Comparison of ENCODE assay signal across 16 cellular contexts in the genomic region with DNA sequence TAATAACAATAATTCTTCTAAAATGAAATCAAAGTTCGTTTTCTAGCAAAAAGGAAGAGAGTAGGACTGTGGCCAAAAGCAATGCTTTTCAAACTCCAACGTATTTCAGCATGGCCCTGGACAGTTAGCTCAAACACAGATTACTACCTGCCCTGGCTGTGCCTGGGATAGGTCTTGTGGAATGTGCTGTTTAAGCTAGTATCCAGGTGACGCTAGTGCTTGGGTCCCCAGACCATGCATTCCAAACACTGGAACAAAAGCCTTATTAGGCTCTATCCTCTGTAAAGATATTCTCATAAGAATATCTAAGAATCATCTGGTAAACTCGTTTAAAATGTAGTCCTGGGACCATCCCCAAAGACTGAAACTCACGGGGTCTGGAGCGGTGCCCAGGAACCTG. TPM values are rescaled to one million over a fixed set of nuclear protein-coding genes. Genes with fewer than 3 reads are reported as not detected.
DNase-seq lines count a peak whose midpoint lies in the region; ATAC-seq and TF ChIP-seq lines count a peak whose summit lies in the region.
"Had no signal": no experiment of that assay in that cellular context is flagged by ENCODE, and none has a peak within 500 bp of the region (broad histone marks: within the 10 kb centered on the region; RNA-seq: fewer than 3 reads in every experiment).

No MANE protein-coding gene starts in this region.

- H3K23me2 ChIP-seq in H9 (ENCODE audit: insufficient read length, low read depth, low read length, poor library complexity, severe bottlenecking) = no peaks in the 10 kb centered on the region

- H3K18ac ChIP-seq in H9 (ENCODE audit: insufficient read length, low read depth, low read length) = peak overlapping the region; percentile 2
- H3K18ac ChIP-seq in trophoblast cell (ENCODE audit: low read length) = peak overlapping the region; percentile 20

- H3K14ac ChIP-seq in H9 (ENCODE audit: insufficient read depth, low read length) (peak overlapping the region; percentile 38; the same call in 1 of the 2 replicates), trophoblast cell (ENCODE audit: low read length) (no peak overlapping the region)

- H3K36me3 Mint-ChIP-seq in Caco-2 (ENCODE audit: insufficient read depth, unreplicated experiment) (peaks cover 33% of the 10 kb centered on the region), H9 (ENCODE audit: insufficient read depth in 1 of 3, low read depth in 3 of 3) (no peaks in the 10 kb centered on the region), WTC11 (no peaks in the 10 kb centered on the region)
- H3K36me3 Mint-ChIP-seq: IgD-negative memory B cell had no signal

- H3K27me3 ChIP-seq in Caco-2 (replicated peaks; ENCODE audit: control insufficient read depth, insufficient read depth, low read length) (no peaks in the 10 kb centered on the region), H9 (ENCODE audit: insufficient read depth, low read length) (no peaks in the 10 kb centered on the region), trophoblast cell (ENCODE audit: insufficient read depth, low read length) (no peaks in the 10 kb centered on the region), tibial nerve (no peaks in the 10 kb centered on the region)
- H3K27me3 ChIP-seq: BLaER1 treated with 17β-estradiol and CSF1 and Interleukin-3, amounts not matched to agents 10 nM and 100 nM had no signal

- H4K20me1 ChIP-seq in H9 (ENCODE audit: control insufficient read depth, insufficient read depth, insufficient read length) = no peaks in the 10 kb centered on the region

- H3K9me3 Mint-ChIP-seq in Caco-2 (ENCODE audit: unreplicated experiment) (no peaks in the 10 kb centered on the region), H9 (no peaks in the 10 kb centered on the region; a peak in 1 of 5 replicates), WTC11 (no peaks in the 10 kb centered on the region)
- H3K9me3 Mint-ChIP-seq: CD8-positive, alpha-beta T cell; IgD-negative memory B cell had no signal

- no peak overlapping the region for H2AFZ ChIP-seq in H9 (ENCODE audit: low read length)
- H2AFZ ChIP-seq in trophoblast cell (ENCODE audit: insufficient read depth, low read length, poor library complexity) = no peak overlapping the region

- no peak overlapping the region for H3K9ac ChIP-seq in H9 (ENCODE audit: extremely low read depth, insufficient read length, low read length)
- H3K9ac ChIP-seq in trophoblast cell (ENCODE audit: low read length) = no peak overlapping the region
- H3K9ac ChIP-seq: BLaER1 treated with 17β-estradiol and CSF1 and Interleukin-3, amounts not matched to agents 10 nM and 100 nM had no signal

- H3K27me3 Mint-ChIP-seq in Caco-2 (ENCODE audit: insufficient read depth, unreplicated experiment) (no peaks in the 10 kb centered on the region), H9 (ENCODE audit: low read depth) (no peaks in the 10 kb centered on the region), WTC11 (ENCODE audit: low read depth) (no peaks in the 10 kb centered on the region)
- H3K27me3 Mint-ChIP-seq: B cell had no signal

- H2BK12ac ChIP-seq in H9 (ENCODE audit: insufficient read length, low read depth, low read length) (no peak overlapping the region), trophoblast cell (ENCODE audit: low read length) (peak overlapping the region; percentile 52)

- H3K27ac Mint-ChIP-seq in Caco-2 (ENCODE audit: unreplicated experiment) = peak overlapping the region; percentile 53
- H3K27ac Mint-ChIP-seq in H9 = peak overlapping the region in 1 of 3 experiments; percentile 52; a peak in 1 of 7 replicates
- H3K27ac Mint-ChIP-seq in WTC11 = no peak overlapping the region
- H3K27ac Mint-ChIP-seq: B cell, IgD-negative memory B cell had no signal

- no peak overlapping the region for H4K5ac ChIP-seq in H9 (ENCODE audit: insufficient read length, low read depth, low read length)

- H3K23ac ChIP-seq in H9 (ENCODE audit: insufficient read length, low read depth, low read length) (no peak overlapping the region), trophoblast cell (ENCODE audit: low read length) (no peak overlapping the region)

- CTCF ChIA-PET in Caco-2 (lab: Charles Lee) = no interaction called here
- CTCF ChIA-PET in WTC11 (lab: Charles Lee) = interaction anchor here (1.0 to 2.7 kb wide), 3 partner anchors 25 to 46 kb away, joined by 3 to 6 read pairs (median 3); no protein-coding TSS in a partner anchor

- H3K4me1 ChIP-seq in Caco-2 (peaks cover 68% of the 10 kb centered on the region), H9 (ENCODE audit: insufficient read depth, low read length) (peaks cover 4% of the 10 kb centered on the region), trophoblast cell (ENCODE audit: control insufficient read depth in 1 of 2, insufficient read depth in 2 of 2, low read length in 2 of 2) (peaks cover 17 to 22% of the 10 kb centered on the region in 2 experiments), tibial nerve (no peaks in the 10 kb centered on the region)

- H3K9me3 ChIP-seq in Caco-2 (no peaks in the 10 kb centered on the region), H9 (ENCODE audit: control insufficient read depth, low read depth, low read length) (no peaks in the 10 kb centered on the region), trophoblast cell (ENCODE audit: insufficient read depth, low read depth, low read length) (no peaks in the 10 kb centered on the region), tibial nerve (no peaks in the 10 kb centered on the region)
- H3K9me3 ChIP-seq: BLaER1 treated with 17β-estradiol and CSF1 and Interleukin-3, amounts not matched to agents 10 nM and 100 nM had no signal

- POLR2A ChIA-PET in Caco-2 (lab: Charles Lee) (interaction anchor here (0.6 kb wide), 1 partner anchor 25 kb away, joined by 4 read pairs; no protein-coding TSS in a partner anchor), WTC11 (lab: Charles Lee) (interaction anchor here (0.6 kb wide), 1 partner anchor 46 kb away, joined by 3 read pairs; no protein-coding TSS in a partner anchor)

- no peaks in the 10 kb centered on the region for H3K36me3 ChIP-seq in Caco-2 (ENCODE audit: control insufficient read depth, insufficient read depth, low read length)
- H3K36me3 ChIP-seq in trophoblast cell (ENCODE audit: control insufficient read depth in 1 of 2, insufficient read depth in 2 of 2, low read length in 2 of 2) = no peaks in the 10 kb centered on the region
- peaks cover 0 to 8% (median 0%) of the 10 kb centered on the region in 3 donors for H3K36me3 ChIP-seq in tibial nerve

- H2BK120ac ChIP-seq in H9 (ENCODE audit: low read depth, low read length, poor library complexity, severe bottlenecking) (peak overlapping the region; percentile 92), trophoblast cell (ENCODE audit: insufficient read depth, low read length, poor library complexity) (peak overlapping the region; percentile 62)

- no peak overlapping the region; the same call in 1 of the 2 replicates for H3K4ac ChIP-seq in H9 (ENCODE audit: low read depth, low read length)
- H3K4ac ChIP-seq in trophoblast cell (ENCODE audit: low read depth, low read length) = no peak overlapping the region

- no CpG with 5 or more reads among the region's 6 CpGs for WGBS in H9 (ENCODE audit: extremely low coverage, insufficient read length, low lambda C conversion rate)
- no CpG with 5 or more reads among the region's 6 CpGs for WGBS in trophoblast cell (ENCODE audit: extremely low coverage, insufficient coverage, insufficient read length)
- 47 to 48% methylated on average over 6 of the region's 6 CpGs for WGBS in tibial nerve, 2 donors

- H3K79me2 ChIP-seq in H9 (ENCODE audit: insufficient read depth, low read length) (no peaks in the 10 kb centered on the region), trophoblast cell (ENCODE audit: control insufficient read depth, insufficient read depth, low read length, poor library complexity) (no peaks in the 10 kb centered on the region)

- H3K79me1 ChIP-seq in H9 (ENCODE audit: insufficient read depth, low read depth, low read length, poor library complexity, severe bottlenecking) (no peaks in the 10 kb centered on the region), trophoblast cell (ENCODE audit: low read length) (peaks cover 12% of the 10 kb centered on the region)

- no peak overlapping the region for H4K91ac ChIP-seq in H9 (ENCODE audit: insufficient read length, low read depth, low read length)
- peak overlapping the region; percentile 48 for H4K91ac ChIP-seq in trophoblast cell (ENCODE audit: low read depth, low read length)

- no peak for TF ChIP-seq POLR2A in tibial nerve (IDR thresholded peaks at IDR 0.05)

- H2AK5ac ChIP-seq in H9 (ENCODE audit: insufficient read length, low read length) (no peak overlapping the region), trophoblast cell (ENCODE audit: low read length) (no peak overlapping the region)

- no peak overlapping the region for H3K56ac ChIP-seq in H9 (ENCODE audit: insufficient read length, low read depth, low read length)

- H3K4me3 Mint-ChIP-seq in Caco-2 (ENCODE audit: unreplicated experiment) (no peak overlapping the region), H9 (no peak overlapping the region), WTC11 (no peak overlapping the region)
- H3K4me3 Mint-ChIP-seq: B cell; CD8-positive, alpha-beta T cell; IgD-negative memory B cell had no signal

- no peak overlapping the region for H2BK20ac ChIP-seq in H9 (ENCODE audit: low read depth, low read length, poor library complexity, severe bottlenecking)

- H3K4me1 Mint-ChIP-seq in Caco-2 (ENCODE audit: low read depth, unreplicated experiment) = peaks cover 55% of the 10 kb centered on the region
- peaks cover 46 to 64% of the 10 kb centered on the region in 2 experiments for H3K4me1 Mint-ChIP-seq in H9
- H3K4me1 Mint-ChIP-seq in WTC11 = peaks cover 60% of the 10 kb centered on the region

- no peak overlapping the region for H2BK15ac ChIP-seq in H9 (ENCODE audit: low read depth, low read length)

- no peak overlapping the region for H4K8ac ChIP-seq in H9 (replicated peaks; ENCODE audit: insufficient read length, low read depth, low read length)
- peak overlapping the region; percentile 13 for H4K8ac ChIP-seq in trophoblast cell (ENCODE audit: low read depth, low read length)

- peak in 1 of 2 experiments; percentile 44 for DNase-seq in Caco-2
- DNase-seq in H9 = no peak
- DNase-seq in WTC11 (ENCODE audit: low spot score) = no peak
- peak in 1 of 2 donors; percentile 65 for DNase-seq in trophoblast cell
- no peak for DNase-seq in tibial nerve (ENCODE audit: low spot score in 2 of 2)
- DNase-seq in NCI-H524 treated with DMSO at 0.1 percent for 48 hours (lab: John Stamatoyannopoulos, UW) = no peak
- DNase-seq in effector CD4-positive, alpha-beta T cell = no peak
- DNase-seq: CD8-positive, alpha-beta T cell; GDM1; KBM-7 had no signal

- TF ChIP-seq CTCF in Caco-2 (IDR thresholded peaks at IDR 0.05; ENCODE audit: insufficient read depth in 1 of 2, low read depth in 1 of 2, low read length in 1 of 2, severe bottlenecking in 1 of 2, unreplicated experiment in 1 of 2) (no peak), H9 (conservative IDR thresholded peaks at IDR 0.05) (no peak), WTC11 (IDR thresholded peaks at IDR 0.05) (no peak), tibial nerve (IDR thresholded peaks at IDR 0.05) (no peak)

- H3K4me2 ChIP-seq in H9 (ENCODE audit: insufficient read depth, insufficient read length, low read length) (no peak overlapping the region), trophoblast cell (ENCODE audit: low read length) (no peak overlapping the region)
- H3K4me2 ChIP-seq: BLaER1 treated with 17β-estradiol and CSF1 and Interleukin-3, amounts not matched to agents 10 nM and 100 nM had no signal

- no TSS peak for BruUV-seq in Caco-2 (replicated peaks; lab: Mats Ljungman, UMichigan)

- H4K12ac ChIP-seq in trophoblast cell (ENCODE audit: low read depth, low read length) = no peak overlapping the region

- ATAC-seq in WTC11 (peak; percentile 17; the same call in 1 of the 2 replicates), GM18873 (IDR thresholded peaks at IDR 0.05; ENCODE audit: low FRiP score, unreplicated experiment) (no peak)
- ATAC-seq: CD8-positive, alpha-beta T cell; HCT116; HepG2 had no signal

- no peak overlapping the region for H2BK5ac ChIP-seq in H9 (ENCODE audit: insufficient read length, low read length)
- peak overlapping the region; percentile 44 for H2BK5ac ChIP-seq in trophoblast cell (ENCODE audit: low read depth, low read length, poor library complexity)

- no peak overlapping the region for H3T11ph ChIP-seq in H9 (ENCODE audit: low read length)

- H3K27ac ChIP-seq in H9 (ENCODE audit: insufficient read length, low read depth, low read length) = no peak overlapping the region
- H3K27ac ChIP-seq in trophoblast cell (ENCODE audit: low read depth, low read length) = peak overlapping the region; percentile 2
- no peak overlapping the region for H3K27ac ChIP-seq in tibial nerve
- H3K27ac ChIP-seq: BLaER1 treated with 17β-estradiol and CSF1 and Interleukin-3, amounts not matched to agents 10 nM and 100 nM had no signal

- H3K4me3 ChIP-seq in Caco-2 (ENCODE audit: low read depth, low read length) (no peak overlapping the region), trophoblast cell (ENCODE audit: low read depth, low read length) (no peak overlapping the region), tibial nerve (no peak overlapping the region)
- H3K4me3 ChIP-seq: BLaER1 treated with 17β-estradiol and CSF1 and Interleukin-3, amounts not matched to agents 10 nM and 100 nM had no signal

- TF ChIP-seq EP300 in tibial nerve (IDR thresholded peaks at IDR 0.05) = no peak

- intact Hi-C loops in Caco-2 (cut with micrococcal nuclease; ENCODE audit: unreplicated experiment) = no loop called here

RNA-seq across cellular contexts. Expression of gene MEAK7, which starts 52.6 kb away (rescaled TPM):
- 30.9 and 32.7 TPM in 2 replicates for total RNA-seq in Caco-2 (2022)
- total RNA-seq in H9 (2021) = 17.9 and 21.5 TPM in 2 replicates
- 14.4 to 16.7 TPM (median 15.3 TPM) in 3 replicates for total RNA-seq in WTC11 (2021)
- polyA plus RNA-seq in trophoblast cell (2013) = 16.0 and 16.7 TPM in 2 replicates
- 10 to 100 TPM in 3 of 4 donors, 1 to 10 TPM in 1; 9.2 to 15.9 (median 14.3) TPM for total RNA-seq in tibial nerve
